ENCODE assay signal across 35 cellular contexts in the genomic region with DNA sequence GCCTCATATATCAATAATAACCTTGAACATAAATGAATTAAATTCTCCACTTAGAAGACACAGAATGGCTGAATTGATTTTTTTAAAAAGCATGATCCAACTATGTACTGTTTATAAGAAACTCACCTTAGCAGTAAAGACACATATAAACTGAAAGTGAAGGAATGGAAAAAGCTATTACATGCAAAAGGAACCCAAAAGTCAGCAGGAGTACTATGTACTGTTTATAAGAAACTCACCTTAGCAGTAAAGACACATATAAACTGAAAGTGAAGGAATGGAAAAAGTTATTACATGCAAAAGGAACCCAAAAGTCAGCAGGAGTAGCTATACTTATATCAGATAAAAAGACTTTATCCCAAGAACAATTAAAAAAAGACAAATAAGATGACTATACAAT.
"Had no signal": no experiment of that assay in that cellular context is flagged by ENCODE, and none has a peak within 500 bp of the region (broad histone marks: within the 10 kb centered on the region; RNA-seq: fewer than 3 reads in every experiment).

No MANE protein-coding gene starts in this region.

- H3K4me3 ChIP-seq: MG63 had no signal

- H3K4me2 ChIP-seq: KMS-11 had no signal

- H3K9me3 ChIP-seq: MG63 had no signal

- DNase-seq: Karpas-422, Kasumi-1, KG1, MG63, MV-4-11, NCI-H1048, NCI-H1092, NCI-H1092 treated with DMSO at 0.1 percent for 48 hours, NCI-H1105, NCI-H1105 treated with DMSO at 0.1 percent for 48 hours, NCI-H1417, NCI-H1417 treated with DMSO at 0.1 percent for 48 hours, NCI-H1436, NCI-H1436 treated with DMSO at 0.1 percent for 48 hours, NCI-H146, NCI-H1694, NCI-H1694 treated with DMSO at 0.1 percent for 48 hours, NCI-H187, NCI-H187 treated with DMSO at 0.1 percent for 48 hours, NCI-H1930, NCI-H2029, NCI-H2029 treated with DMSO at 0.1 percent for 48 hours, NCI-H2081, NCI-H2081 treated with DMSO at 0.1 percent for 48 hours, NCI-H2107, NCI-H2171, NCI-H2171 treated with DMSO at 0.1 percent for 48 hours, NCI-H2227 treated with DMSO at 0.1 percent for 48 hours, NCI-H226, NCI-H345, NCI-H446, NCI-H446 treated with DMSO at 0.1 percent for 48 hours, NCI-H510A, NCI-H510A treated with DMSO at 0.1 percent for 48 hours had no signal

- H3K27ac ChIP-seq: KMS-11 had no signal

- H3K36me3 ChIP-seq: MG63 had no signal

- H3K9ac ChIP-seq: KMS-11 had no signal

- H3K27me3 ChIP-seq: MG63 had no signal
